ENCODE assay signal across 1 cellular context in the genomic region with DNA sequence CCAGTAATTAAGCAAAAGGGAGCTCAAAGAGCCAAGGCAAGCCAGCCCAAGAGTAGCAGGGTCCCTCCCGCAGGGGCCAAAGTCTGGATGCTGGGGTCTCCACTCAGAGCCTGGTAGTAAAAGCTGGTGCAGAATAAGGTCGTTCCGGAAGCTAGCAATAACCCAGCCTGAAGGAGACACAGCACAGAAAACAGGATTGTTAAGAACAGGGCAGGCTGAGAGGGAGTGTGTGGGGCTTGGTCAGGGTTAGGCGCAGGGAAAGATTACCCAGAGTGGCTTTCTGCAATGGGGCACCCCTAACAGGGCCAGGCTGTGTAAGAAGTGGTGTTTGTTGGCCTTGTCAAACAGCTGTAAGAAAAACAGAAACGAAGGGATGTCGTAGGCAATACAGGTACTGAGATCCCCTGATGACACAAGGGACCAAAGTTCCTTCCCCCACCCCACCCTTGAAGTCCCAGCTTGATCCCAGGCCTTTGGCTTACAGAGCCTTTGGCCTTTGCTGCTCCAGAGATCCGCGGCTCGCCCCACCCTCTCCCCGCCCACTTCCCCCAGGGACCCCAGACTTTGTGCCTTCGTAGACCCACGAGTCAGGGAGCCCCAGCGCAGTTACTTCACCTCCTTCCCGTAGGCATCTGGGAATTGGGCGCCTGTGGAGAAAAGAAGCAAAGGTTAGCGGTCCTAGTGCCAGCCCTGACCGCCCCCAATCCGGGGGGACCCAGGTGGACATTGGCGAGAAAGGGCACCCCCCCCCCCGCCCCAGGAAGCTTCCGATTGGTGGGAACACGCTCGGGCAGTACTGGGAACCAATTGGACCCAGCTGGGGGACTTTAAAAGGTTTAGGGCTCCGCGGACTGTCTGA.
A peak's percentile ranks its signal among the peaks of the same experiment; 100 is the strongest.
TF ChIP-seq lines count a peak whose summit lies in the region.

No MANE protein-coding gene starts in this region.

TF ChIP-seq in K562, 482 proteins besides CTCF, POLR2A, EP300 and RAD21:
- no peak for TF ChIP-seq MAZ (CRISPR knock-in tag; conservative IDR thresholded peaks at IDR 0.05 in 1 of 2, IDR thresholded peaks at IDR 0.05 in 1 of 2)
- no peak for TF ChIP-seq KAT8 (IDR thresholded peaks at IDR 0.05; ENCODE audit: low read depth)
- TF ChIP-seq, protein P1, sequence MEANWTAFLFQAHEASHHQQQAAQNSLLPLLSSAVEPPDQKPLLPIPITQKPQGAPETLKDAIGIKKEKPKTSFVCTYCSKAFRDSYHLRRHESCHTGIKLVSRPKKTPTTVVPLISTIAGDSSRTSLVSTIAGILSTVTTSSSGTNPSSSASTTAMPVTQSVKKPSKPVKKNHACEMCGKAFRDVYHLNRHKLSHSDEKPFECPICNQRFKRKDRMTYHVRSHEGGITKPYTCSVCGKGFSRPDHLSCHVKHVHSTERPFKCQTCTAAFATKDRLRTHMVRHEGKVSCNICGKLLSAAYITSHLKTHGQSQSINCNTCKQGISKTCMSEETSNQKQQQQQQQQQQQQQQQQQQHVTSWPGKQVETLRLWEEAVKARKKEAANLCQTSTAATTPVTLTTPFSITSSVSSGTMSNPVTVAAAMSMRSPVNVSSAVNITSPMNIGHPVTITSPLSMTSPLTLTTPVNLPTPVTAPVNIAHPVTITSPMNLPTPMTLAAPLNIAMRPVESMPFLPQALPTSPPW (CRISPR knock-in tag; IDR thresholded peaks at IDR 0.05) = peak; percentile 64
- TF ChIP-seq HMG20B (CRISPR knock-in tag; IDR thresholded peaks at IDR 0.05) = no peak
- TF ChIP-seq, protein P2, sequence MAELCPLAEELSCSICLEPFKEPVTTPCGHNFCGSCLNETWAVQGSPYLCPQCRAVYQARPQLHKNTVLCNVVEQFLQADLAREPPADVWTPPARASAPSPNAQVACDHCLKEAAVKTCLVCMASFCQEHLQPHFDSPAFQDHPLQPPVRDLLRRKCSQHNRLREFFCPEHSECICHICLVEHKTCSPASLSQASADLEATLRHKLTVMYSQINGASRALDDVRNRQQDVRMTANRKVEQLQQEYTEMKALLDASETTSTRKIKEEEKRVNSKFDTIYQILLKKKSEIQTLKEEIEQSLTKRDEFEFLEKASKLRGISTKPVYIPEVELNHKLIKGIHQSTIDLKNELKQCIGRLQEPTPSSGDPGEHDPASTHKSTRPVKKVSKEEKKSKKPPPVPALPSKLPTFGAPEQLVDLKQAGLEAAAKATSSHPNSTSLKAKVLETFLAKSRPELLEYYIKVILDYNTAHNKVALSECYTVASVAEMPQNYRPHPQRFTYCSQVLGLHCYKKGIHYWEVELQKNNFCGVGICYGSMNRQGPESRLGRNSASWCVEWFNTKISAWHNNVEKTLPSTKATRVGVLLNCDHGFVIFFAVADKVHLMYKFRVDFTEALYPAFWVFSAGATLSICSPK (IDR thresholded peaks at IDR 0.05; ENCODE audit: borderline replicate concordance) = no peak
- TF ChIP-seq ZNF699 (CRISPR knock-in tag; IDR thresholded peaks at IDR 0.05; ENCODE audit: insufficient replicate concordance) = no peak
- TF ChIP-seq MXI1 (IDR thresholded peaks at IDR 0.05; ENCODE audit: low read depth, low read length) = no peak
- TF ChIP-seq TBL1XR1 (IDR thresholded peaks at IDR 0.05; ENCODE audit: low read length in 2 of 2) = no peak
- no peak for TF ChIP-seq ESRRA (IDR thresholded peaks at IDR 0.05; ENCODE audit: borderline replicate concordance, low read depth)
- no peak for TF ChIP-seq GATA2 (CRISPR knock-in tag; IDR thresholded peaks at IDR 0.05)
- TF ChIP-seq, protein P3, sequence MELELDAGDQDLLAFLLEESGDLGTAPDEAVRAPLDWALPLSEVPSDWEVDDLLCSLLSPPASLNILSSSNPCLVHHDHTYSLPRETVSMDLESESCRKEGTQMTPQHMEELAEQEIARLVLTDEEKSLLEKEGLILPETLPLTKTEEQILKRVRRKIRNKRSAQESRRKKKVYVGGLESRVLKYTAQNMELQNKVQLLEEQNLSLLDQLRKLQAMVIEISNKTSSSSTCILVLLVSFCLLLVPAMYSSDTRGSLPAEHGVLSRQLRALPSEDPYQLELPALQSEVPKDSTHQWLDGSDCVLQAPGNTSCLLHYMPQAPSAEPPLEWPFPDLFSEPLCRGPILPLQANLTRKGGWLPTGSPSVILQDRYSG (tag; conservative IDR thresholded peaks at IDR 0.05; ENCODE audit: low read depth) = no peak
- no peak for TF ChIP-seq BCOR (IDR thresholded peaks at IDR 0.05)
- TF ChIP-seq ZNF431 (CRISPR knock-in tag; IDR thresholded peaks at IDR 0.05) = no peak
- TF ChIP-seq, protein P4, sequence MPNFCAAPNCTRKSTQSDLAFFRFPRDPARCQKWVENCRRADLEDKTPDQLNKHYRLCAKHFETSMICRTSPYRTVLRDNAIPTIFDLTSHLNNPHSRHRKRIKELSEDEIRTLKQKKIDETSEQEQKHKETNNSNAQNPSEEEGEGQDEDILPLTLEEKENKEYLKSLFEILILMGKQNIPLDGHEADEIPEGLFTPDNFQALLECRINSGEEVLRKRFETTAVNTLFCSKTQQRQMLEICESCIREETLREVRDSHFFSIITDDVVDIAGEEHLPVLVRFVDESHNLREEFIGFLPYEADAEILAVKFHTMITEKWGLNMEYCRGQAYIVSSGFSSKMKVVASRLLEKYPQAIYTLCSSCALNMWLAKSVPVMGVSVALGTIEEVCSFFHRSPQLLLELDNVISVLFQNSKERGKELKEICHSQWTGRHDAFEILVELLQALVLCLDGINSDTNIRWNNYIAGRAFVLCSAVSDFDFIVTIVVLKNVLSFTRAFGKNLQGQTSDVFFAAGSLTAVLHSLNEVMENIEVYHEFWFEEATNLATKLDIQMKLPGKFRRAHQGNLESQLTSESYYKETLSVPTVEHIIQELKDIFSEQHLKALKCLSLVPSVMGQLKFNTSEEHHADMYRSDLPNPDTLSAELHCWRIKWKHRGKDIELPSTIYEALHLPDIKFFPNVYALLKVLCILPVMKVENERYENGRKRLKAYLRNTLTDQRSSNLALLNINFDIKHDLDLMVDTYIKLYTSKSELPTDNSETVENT (CRISPR knock-in tag; IDR thresholded peaks at IDR 0.05) = no peak
- no peak for TF ChIP-seq TAF7 (tag; IDR thresholded peaks at IDR 0.05)
- TF ChIP-seq DACH1 (IDR thresholded peaks at IDR 0.05; ENCODE audit: partially characterized antibody) = peak; percentile 25
- TF ChIP-seq RHOXF2B (CRISPR knock-in tag; conservative IDR thresholded peaks at IDR 0.05) = no peak
- no peak for TF ChIP-seq RBM22 (IDR thresholded peaks at IDR 0.05; ENCODE audit: low read depth, low read length, poor library complexity, severe bottlenecking)
- TF ChIP-seq C11orf30 (IDR thresholded peaks at IDR 0.05; ENCODE audit: low read depth) = no peak
- TF ChIP-seq, protein P5, sequence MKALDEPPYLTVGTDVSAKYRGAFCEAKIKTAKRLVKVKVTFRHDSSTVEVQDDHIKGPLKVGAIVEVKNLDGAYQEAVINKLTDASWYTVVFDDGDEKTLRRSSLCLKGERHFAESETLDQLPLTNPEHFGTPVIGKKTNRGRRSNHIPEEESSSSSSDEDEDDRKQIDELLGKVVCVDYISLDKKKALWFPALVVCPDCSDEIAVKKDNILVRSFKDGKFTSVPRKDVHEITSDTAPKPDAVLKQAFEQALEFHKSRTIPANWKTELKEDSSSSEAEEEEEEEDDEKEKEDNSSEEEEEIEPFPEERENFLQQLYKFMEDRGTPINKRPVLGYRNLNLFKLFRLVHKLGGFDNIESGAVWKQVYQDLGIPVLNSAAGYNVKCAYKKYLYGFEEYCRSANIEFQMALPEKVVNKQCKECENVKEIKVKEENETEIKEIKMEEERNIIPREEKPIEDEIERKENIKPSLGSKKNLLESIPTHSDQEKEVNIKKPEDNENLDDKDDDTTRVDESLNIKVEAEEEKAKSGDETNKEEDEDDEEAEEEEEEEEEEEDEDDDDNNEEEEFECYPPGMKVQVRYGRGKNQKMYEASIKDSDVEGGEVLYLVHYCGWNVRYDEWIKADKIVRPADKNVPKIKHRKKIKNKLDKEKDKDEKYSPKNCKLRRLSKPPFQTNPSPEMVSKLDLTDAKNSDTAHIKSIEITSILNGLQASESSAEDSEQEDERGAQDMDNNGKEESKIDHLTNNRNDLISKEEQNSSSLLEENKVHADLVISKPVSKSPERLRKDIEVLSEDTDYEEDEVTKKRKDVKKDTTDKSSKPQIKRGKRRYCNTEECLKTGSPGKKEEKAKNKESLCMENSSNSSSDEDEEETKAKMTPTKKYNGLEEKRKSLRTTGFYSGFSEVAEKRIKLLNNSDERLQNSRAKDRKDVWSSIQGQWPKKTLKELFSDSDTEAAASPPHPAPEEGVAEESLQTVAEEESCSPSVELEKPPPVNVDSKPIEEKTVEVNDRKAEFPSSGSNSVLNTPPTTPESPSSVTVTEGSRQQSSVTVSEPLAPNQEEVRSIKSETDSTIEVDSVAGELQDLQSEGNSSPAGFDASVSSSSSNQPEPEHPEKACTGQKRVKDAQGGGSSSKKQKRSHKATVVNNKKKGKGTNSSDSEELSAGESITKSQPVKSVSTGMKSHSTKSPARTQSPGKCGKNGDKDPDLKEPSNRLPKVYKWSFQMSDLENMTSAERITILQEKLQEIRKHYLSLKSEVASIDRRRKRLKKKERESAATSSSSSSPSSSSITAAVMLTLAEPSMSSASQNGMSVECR (CRISPR knock-in tag; IDR thresholded peaks at IDR 0.05) = 0 out of 2 replicates have a peak, but pooled peaks have one; percentile 20
- no peak for TF ChIP-seq RBM17 (IDR thresholded peaks at IDR 0.05; ENCODE audit: borderline replicate concordance, low read depth, low read length)
- TF ChIP-seq, protein P6, sequence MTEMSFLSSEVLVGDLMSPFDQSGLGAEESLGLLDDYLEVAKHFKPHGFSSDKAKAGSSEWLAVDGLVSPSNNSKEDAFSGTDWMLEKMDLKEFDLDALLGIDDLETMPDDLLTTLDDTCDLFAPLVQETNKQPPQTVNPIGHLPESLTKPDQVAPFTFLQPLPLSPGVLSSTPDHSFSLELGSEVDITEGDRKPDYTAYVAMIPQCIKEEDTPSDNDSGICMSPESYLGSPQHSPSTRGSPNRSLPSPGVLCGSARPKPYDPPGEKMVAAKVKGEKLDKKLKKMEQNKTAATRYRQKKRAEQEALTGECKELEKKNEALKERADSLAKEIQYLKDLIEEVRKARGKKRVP (CRISPR knock-in tag; IDR thresholded peaks at IDR 0.05) = no peak
- no peak for TF ChIP-seq ZNF764 (CRISPR knock-in tag; IDR thresholded peaks at IDR 0.05; ENCODE audit: low read depth)
- TF ChIP-seq NFYB (IDR thresholded peaks at IDR 0.05; ENCODE audit: extremely low read depth, insufficient read length) = peak; percentile 48
- TF ChIP-seq ZNF584 (CRISPR knock-in tag; IDR thresholded peaks at IDR 0.05; ENCODE audit: low read depth) = no peak
- no peak for TF ChIP-seq KDM1A (IDR thresholded peaks at IDR 0.05)
- TF ChIP-seq, protein P7, sequence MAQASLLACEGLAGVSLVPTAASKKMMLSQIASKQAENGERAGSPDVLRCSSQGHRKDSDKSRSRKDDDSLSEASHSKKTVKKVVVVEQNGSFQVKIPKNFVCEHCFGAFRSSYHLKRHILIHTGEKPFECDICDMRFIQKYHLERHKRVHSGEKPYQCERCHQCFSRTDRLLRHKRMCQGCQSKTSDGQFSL (CRISPR knock-in tag; IDR thresholded peaks at IDR 0.05) = no peak
- TF ChIP-seq, protein P7 (tag; IDR thresholded peaks at IDR 0.05) = peak in 1 of 2 experiments; percentile 61; a peak in 1 of 4 replicates
